3 cellular contexts compared by ENCODE assay signal in the genomic region with DNA sequence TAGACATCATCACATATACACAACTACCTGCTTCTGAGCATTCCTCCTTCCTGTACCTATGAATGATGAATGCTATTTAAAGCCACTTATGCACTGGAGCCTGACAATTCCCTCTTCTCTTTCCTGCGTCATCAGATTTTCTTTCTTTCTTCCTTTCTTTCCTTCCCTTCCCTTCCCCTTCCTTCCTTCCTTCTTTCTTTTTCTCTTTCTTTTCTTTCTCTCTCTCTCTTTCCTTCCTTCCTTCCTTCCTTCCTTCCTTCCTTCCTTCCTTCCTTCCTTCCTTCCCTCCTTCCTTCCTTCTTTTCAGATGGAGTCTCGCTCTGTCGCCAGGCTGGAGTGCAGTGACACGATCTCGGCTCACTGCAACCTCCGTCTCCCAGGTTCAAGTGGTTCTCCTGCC. TPM values are rescaled to one million over a fixed set of nuclear protein-coding genes. Genes with fewer than 3 reads are reported as not detected.
A peak's percentile ranks its signal among the peaks of the same experiment; 100 is the strongest.
DNase-seq lines count a peak whose midpoint lies in the region; ATAC-seq, FAIRE-seq and TF ChIP-seq lines count a peak whose summit lies in the region.
"Not testable (repeated sequence)": the region's sequence is repeated elsewhere in the genome, so short reads cannot be mapped to it uniquely, and the experiment has no call there.

No MANE protein-coding gene starts in this region.

- not testable (repeated sequence) for H3K4me1 ChIP-seq in HEK293 (ENCODE audit: control insufficient read depth, insufficient read depth, low read length)
- H3K4me1 ChIP-seq in K562 (replicated peaks in 1 of 2; ENCODE audit: control insufficient read depth in 2 of 2, insufficient read depth in 2 of 2, low read length in 2 of 2), result peaks cover 7 to 19% of the 10 kb centered on the region in 2 experiments; a peak in 4 of 5 replicates

- H3K36me3 Mint-ChIP-seq in T-helper 17 cell (ENCODE audit: low read depth), result not testable (repeated sequence)

- not testable (repeated sequence) for FAIRE-seq in K562 (lab: Jason Lieb, UNC)

- H4K20me1 ChIP-seq in K562 (replicated peaks; ENCODE audit: control insufficient read depth, insufficient read depth, low read length), result not testable (repeated sequence)

- H3K4me2 ChIP-seq in K562 (ENCODE audit: insufficient read depth, low read length), result not testable (repeated sequence)

- not testable (repeated sequence) for H3K27ac ChIP-seq in HEK293 (ENCODE audit: extremely low read depth, low read depth, low read length); K562 (ENCODE audit: extremely low read depth, low read depth, low read length)

- POLR2A ChIA-PET in HEK293 (lab: Yijun Ruan, JAX) (interaction anchor here (1.3 kb wide), 1 partner anchor 47 kb away, joined by 4 read pairs; a partner anchor contains a TSS), K562 (lab: Yijun Ruan, JAX) (interaction anchor here (0.6 kb wide), 1 partner anchor 28 kb away, joined by 3 read pairs; no protein-coding TSS in a partner anchor)

- TF ChIP-seq EP300 in K562 (IDR thresholded peaks at IDR 0.05; ENCODE audit: low read length), result not testable (repeated sequence)

- peaks cover 53% of the 10 kb centered on the region for H3K27me3 Mint-ChIP-seq in T-helper 17 cell

- not testable (repeated sequence) for H2AFZ ChIP-seq in K562 (ENCODE audit: low read depth, low read length)

- in situ Hi-C loops in K562 (cut with MboI), result not testable (repeated sequence)

- not testable (repeated sequence) for H3K9ac ChIP-seq in K562 (ENCODE audit: insufficient read depth in 1 of 2, low read depth in 2 of 2, low read length in 2 of 2)

- H3K9me3 ChIP-seq in HEK293 (ENCODE audit: control insufficient read depth, insufficient read depth, low read depth, low read length); T-helper 17 cell (ENCODE audit: control insufficient read depth, low read length, poor library complexity, severe bottlenecking); K562 (replicated peaks; ENCODE audit: control insufficient read depth, insufficient read depth, low read depth, low read length): not testable (repeated sequence)

- TF ChIP-seq POLR2A in K562 (conservative IDR thresholded peaks at IDR 0.05), result not testable (repeated sequence)

- CTCF ChIA-PET in HEK293 (lab: Yijun Ruan, JAX), result interaction anchor here (0.6 to 5.3 kb wide), 6 partner anchors 57 to 736 kb away, joined by 3 to 96 read pairs (median 4); no protein-coding TSS in a partner anchor
- CTCF ChIA-PET in K562 (lab: Yijun Ruan, JAX; ENCODE audit: low intra/inter-chr PET ratio), result not testable (repeated sequence)

- not testable (repeated sequence) for H3K4me3 Mint-ChIP-seq in T-helper 17 cell

- H3K4me3 ChIP-seq in HEK293 (ENCODE audit: low read depth, low read length); K562: not testable (repeated sequence)

- TF ChIP-seq RAD21 in K562 (CRISPR knock-in tag; conservative IDR thresholded peaks at IDR 0.05 in 1 of 2, IDR thresholded peaks at IDR 0.05 in 1 of 2), result not testable (repeated sequence)

- peaks cover 20% of the 10 kb centered on the region for H3K4me1 Mint-ChIP-seq in T-helper 17 cell

- not testable (repeated sequence) for H3K9me1 ChIP-seq in K562 (ENCODE audit: control insufficient read depth, insufficient read depth, low read length)

- H3K36me3 ChIP-seq in HEK293 (ENCODE audit: control insufficient read depth in 2 of 2, insufficient read depth in 1 of 2, low read length in 2 of 2); K562 (ENCODE audit: control insufficient read depth, insufficient read depth, low read length): not testable (repeated sequence)

- H3K79me2 ChIP-seq in K562 (ENCODE audit: control insufficient read depth, insufficient read depth, low read length), result not testable (repeated sequence)

- not testable (repeated sequence) for DNase-seq in T-helper 17 cell; K562 (ENCODE audit: extremely low read depth in 1 of 4, low spot score in 3 of 4)

- peak overlapping the region; percentile 14 for H3K27ac Mint-ChIP-seq in T-helper 17 cell

- ATAC-seq in T-helper 17 cell, K562: not testable (repeated sequence)

- intact Hi-C loops in K562 (cut with micrococcal nuclease), result not testable (repeated sequence)

- H3K27me3 ChIP-seq in K562 (ENCODE audit: control insufficient read depth in 2 of 2, insufficient read depth in 2 of 2, low read length in 2 of 2), result not testable (repeated sequence)

- not testable (repeated sequence) for TF ChIP-seq CTCF in HEK293 (tag by site-specific recombination; IDR thresholded peaks at IDR 0.05); K562 (IDR thresholded peaks at IDR 0.05 in 2 of 3, conservative IDR thresholded peaks at IDR 0.05 in 1 of 3; ENCODE audit: insufficient read depth in 2 of 3, low read depth in 1 of 3, low read length in 3 of 3)

- 74% methylated on average over 6 of the region's 6 CpGs for WGBS in K562 (ENCODE audit: insufficient coverage, low coverage, missing lambda C conversion rate)

- BruUV-seq in K562 (replicated peaks; lab: Mats Ljungman, UMichigan), result not testable (repeated sequence)

TF ChIP-seq in HEK293, 187 proteins besides CTCF, POLR2A, EP300 and RAD21:
- TF ChIP-seq ZNF366 (tag by site-specific recombination; conservative IDR thresholded peaks at IDR 0.05) (peak; percentile 98), PRDM1 (tag by site-specific recombination; IDR thresholded peaks at IDR 0.05) (peak; percentile 22; the same call in 1 of the 2 replicates)

TF ChIP-seq in K562, 482 proteins besides CTCF, POLR2A, EP300 and RAD21:
- TF ChIP-seq, protein P1, sequence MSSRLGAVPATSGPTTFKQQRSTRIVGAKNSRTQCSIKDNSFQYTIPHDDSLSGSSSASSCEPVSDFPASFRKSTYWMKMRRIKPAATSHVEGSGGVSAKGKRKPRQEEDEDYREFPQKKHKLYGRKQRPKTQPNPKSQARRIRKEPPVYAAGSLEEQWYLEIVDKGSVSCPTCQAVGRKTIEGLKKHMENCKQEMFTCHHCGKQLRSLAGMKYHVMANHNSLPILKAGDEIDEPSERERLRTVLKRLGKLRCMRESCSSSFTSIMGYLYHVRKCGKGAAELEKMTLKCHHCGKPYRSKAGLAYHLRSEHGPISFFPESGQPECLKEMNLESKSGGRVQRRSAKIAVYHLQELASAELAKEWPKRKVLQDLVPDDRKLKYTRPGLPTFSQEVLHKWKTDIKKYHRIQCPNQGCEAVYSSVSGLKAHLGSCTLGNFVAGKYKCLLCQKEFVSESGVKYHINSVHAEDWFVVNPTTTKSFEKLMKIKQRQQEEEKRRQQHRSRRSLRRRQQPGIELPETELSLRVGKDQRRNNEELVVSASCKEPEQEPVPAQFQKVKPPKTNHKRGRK (tag; IDR thresholded peaks at IDR 0.05), result peak; percentile 74

RNA-seq across cellular contexts. Expression of a gene that starts 39.6 kb away (rescaled TPM):
- total RNA-seq in T-helper 17 cell (100 to 1,000 TPM; 325 to 376 TPM), K562 (2014; rRNA removed) (147 and 188 TPM in 2 replicates), K562 (2014; rRNA removed; fragmentation: Illumina TruSeq; extraction: Trizol) (268 and 290 TPM in 2 replicates), K562 (2015; rRNA removed; fragmentation: Illumina TruSeq; extraction: Trizol) (247 and 254 TPM in 2 replicates), K562 (2021) (322 and 355 TPM in 2 replicates)
- total RNA-seq in K562 (2011; cell fraction: chromatin; rRNA removed; ENCODE audit: low replicate concordance), result 401 and 445 TPM in 2 replicates
- 407 and 460 TPM in 2 replicates for total RNA-seq in K562 (2011; cell fraction: nucleolus; rRNA removed)
- 608 and 797 TPM in 2 replicates for total RNA-seq in K562 (2011; cell fraction: nucleoplasm; rRNA removed)
- polyA plus RNA-seq in K562 (2011; rRNA removed) (357 and 403 TPM in 2 replicates), K562 (2014; fragmentation: Illumina TruSeq; extraction: Trizol) (325 and 352 TPM in 2 replicates), K562 (2014; fragmentation: Nextera tagmentation; extraction: Ambion mirVana) (1,000 to 10,000 TPM; 1,205 to 1,288 TPM), K562 (2014; rRNA removed) (197 and 209 TPM in 2 replicates)
- polyA plus RNA-seq in K562 (2011; cell fraction: cytosol; rRNA removed), result 276 and 434 TPM in 2 replicates
- 186 and 273 TPM in 2 replicates for polyA plus RNA-seq in K562 (2011; cell fraction: nucleus; rRNA removed)
- 452 and 476 TPM in 2 replicates for polyA plus RNA-seq in K562 (2012)
- polyA minus RNA-seq in K562 (2011; rRNA and poly(A)+ RNA removed), result 220 and 237 TPM in 2 replicates
- 91.4 and 130 TPM in 2 replicates for polyA minus RNA-seq in K562 (2011; cell fraction: cytosol; rRNA and poly(A)+ RNA removed)
- 50.4 and 88.6 TPM in 2 replicates for polyA minus RNA-seq in K562 (2011; cell fraction: nucleus; rRNA and poly(A)+ RNA removed)

RNA-seq across cellular contexts. Expression of a gene that starts 47.3 kb away (rescaled TPM):
- 1 to 10 TPM; 8.7 to 9.3 TPM for total RNA-seq in T-helper 17 cell
- 15.1 and 38.6 TPM in 2 replicates for total RNA-seq in K562 (2011; cell fraction: chromatin; rRNA removed; ENCODE audit: low replicate concordance)
- total RNA-seq in K562 (2011; cell fraction: nucleolus; rRNA removed), result 21.6 and 25.2 TPM in 2 replicates
- total RNA-seq in K562 (2011; cell fraction: nucleoplasm; rRNA removed), result 21.0 and 24.7 TPM in 2 replicates
- total RNA-seq in K562 (2014; rRNA removed), result 7.3 and 9.4 TPM in 2 replicates
- 1.4 and 2.1 TPM in 2 replicates for total RNA-seq in K562 (2014; rRNA removed; fragmentation: Illumina TruSeq; extraction: Trizol)
- total RNA-seq in K562 (2015; rRNA removed; fragmentation: Illumina TruSeq; extraction: Trizol), result 4.7 and 4.9 TPM in 2 replicates
- 13.4 and 14.4 TPM in 2 replicates for total RNA-seq in K562 (2021)
- polyA plus RNA-seq in K562 (2011; rRNA removed), result 1.7 and 3.6 TPM in 2 replicates
- polyA plus RNA-seq in K562 (2011; cell fraction: cytosol; rRNA removed), result 2.0 and 3.8 TPM in 2 replicates
- polyA plus RNA-seq in K562 (2011; cell fraction: nucleus; rRNA removed), result 7.3 and 13.2 TPM in 2 replicates
- polyA plus RNA-seq in K562 (2012), result 6.2 and 8.4 TPM in 2 replicates
- 3.7 and 7.7 TPM in 2 replicates for polyA plus RNA-seq in K562 (2014; fragmentation: Illumina TruSeq; extraction: Trizol)
- polyA plus RNA-seq in K562 (2014; fragmentation: Nextera tagmentation; extraction: Ambion mirVana), result under 1 TPM; 0.01 to 0.04 TPM
- polyA plus RNA-seq in K562 (2014; rRNA removed), result 4.8 and 6.3 TPM in 2 replicates
- 5.1 and 5.7 TPM in 2 replicates for polyA minus RNA-seq in K562 (2011; rRNA and poly(A)+ RNA removed)
- polyA minus RNA-seq in K562 (2011; cell fraction: cytosol; rRNA and poly(A)+ RNA removed), result 5.6 and 7.4 TPM in 2 replicates
- polyA minus RNA-seq in K562 (2011; cell fraction: nucleus; rRNA and poly(A)+ RNA removed), result 8.1 and 10.1 TPM in 2 replicates
